12 cellular contexts compared by ENCODE assay signal in the genomic region with DNA sequence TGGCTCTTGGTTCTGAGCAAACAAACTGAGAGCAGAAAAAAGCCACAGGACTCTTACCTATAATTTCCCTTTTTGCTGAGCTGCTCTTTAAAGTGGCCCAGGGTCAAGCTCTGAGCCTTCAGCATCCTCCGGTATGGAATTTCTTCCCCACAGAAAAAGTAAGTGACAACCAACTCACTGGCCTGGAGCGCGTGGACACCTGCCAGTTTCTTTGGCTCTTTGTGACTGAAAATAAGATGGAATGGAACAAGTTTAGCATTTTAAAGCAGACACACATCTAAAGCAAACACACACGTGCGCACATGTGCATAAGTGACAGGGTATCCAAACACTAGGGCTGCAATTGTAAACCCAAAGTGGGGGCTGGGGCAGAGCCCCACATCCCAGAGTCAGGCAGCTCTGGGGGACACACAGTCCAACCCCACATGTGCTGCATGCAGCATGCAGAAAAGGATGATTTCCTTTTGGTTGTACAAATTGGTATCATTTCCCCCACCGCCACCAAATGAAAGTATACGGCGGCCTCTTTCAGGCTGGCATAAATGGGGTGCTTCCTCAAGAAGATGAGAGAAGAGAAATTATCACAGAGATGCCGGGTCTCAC.
"Had no signal": no experiment of that assay in that cellular context is flagged by ENCODE, and none has a peak within 500 bp of the region (broad histone marks: within the 10 kb centered on the region; RNA-seq: fewer than 3 reads in every experiment).

No MANE protein-coding gene starts in this region.

- H3K27me3 Mint-ChIP-seq: activated naive CD8-positive, alpha-beta T cell treated with anti-CD3 and anti-CD28 coated beads for 36 hours; stimulated activated naive CD8-positive, alpha-beta T cell treated with anti-CD3 and anti-CD28 coated beads, Interleukin-15, amount 100 ng/mL, for 72 hours had no signal

- H3K27me3 ChIP-seq: esophagus muscularis mucosa had no signal

- H3K4me3 Mint-ChIP-seq: activated naive CD8-positive, alpha-beta T cell treated with anti-CD3 and anti-CD28 coated beads for 36 hours; stimulated activated naive CD8-positive, alpha-beta T cell treated with anti-CD3 and anti-CD28 coated beads, Interleukin-15, amount 100 ng/mL, for 72 hours had no signal

- ATAC-seq: left ventricle myocardium superior; stimulated activated naive CD8-positive, alpha-beta T cell treated with anti-CD3 and anti-CD28 coated beads, Interleukin-15, amount 100 ng/mL, for 72 hours had no signal

- H3K4me3 ChIP-seq: esophagus muscularis mucosa had no signal

- H3K27ac ChIP-seq: VCaP had no signal

- H3K9me3 Mint-ChIP-seq: activated naive CD8-positive, alpha-beta T cell treated with anti-CD3 and anti-CD28 coated beads for 36 hours; stimulated activated naive CD8-positive, alpha-beta T cell treated with anti-CD3 and anti-CD28 coated beads, Interleukin-15, amount 100 ng/mL, for 72 hours had no signal

- H3K9me3 ChIP-seq: esophagus muscularis mucosa had no signal

- H3K27ac Mint-ChIP-seq: stimulated activated naive CD8-positive, alpha-beta T cell treated with anti-CD3 and anti-CD28 coated beads, Interleukin-15, amount 100 ng/mL, for 72 hours had no signal

- DNase-seq: activated CD4-positive, alpha-beta T cell treated with anti-CD3 and anti-CD28 coated beads for 4 hours; activated gamma-delta T cell; activated naive CD8-positive, alpha-beta T cell treated with anti-CD3 and anti-CD28 coated beads for 36 hours; anterior cingulate cortex; left ventricle myocardium superior; midbrain; occipital lobe; stimulated activated CD4-positive, alpha-beta T cell treated with anti-CD3 and anti-CD28 coated beads, Interleukin-4, amount 100 ng/mL, for 24 hours; stimulated activated naive CD8-positive, alpha-beta T cell treated with anti-CD3 and anti-CD28 coated beads, Interleukin-15, amount 100 ng/mL, for 72 hours; T-helper 9 cell had no signal

- H3K36me3 Mint-ChIP-seq: activated naive CD8-positive, alpha-beta T cell treated with anti-CD3 and anti-CD28 coated beads for 36 hours had no signal
